In the genomic region with DNA sequence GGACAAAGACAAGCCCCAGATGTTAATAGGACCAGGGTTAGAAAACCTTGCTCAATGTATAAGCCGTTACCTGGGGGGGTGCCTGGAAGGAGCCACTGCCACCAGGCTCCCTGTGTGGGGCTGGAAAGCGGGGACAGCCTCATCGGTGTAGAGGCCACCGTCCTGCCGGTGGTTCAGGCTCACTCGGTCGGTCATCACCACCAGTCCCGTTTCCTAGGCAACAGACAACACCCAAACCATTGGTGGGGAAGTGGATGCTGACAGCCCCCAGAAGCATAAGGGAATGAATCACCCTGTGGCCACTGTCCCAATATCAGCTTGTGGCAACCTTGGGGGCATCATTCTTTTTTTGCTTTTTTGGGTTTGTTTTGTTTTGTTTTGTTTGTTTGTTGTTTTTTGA, we compare ENCODE assay signal across 24 cellular contexts. TPM values are rescaled to one million over a fixed set of nuclear protein-coding genes. Genes with fewer than 3 reads are reported as not detected.
"Had no signal": no experiment of that assay in that cellular context is flagged by ENCODE, and none has a peak within 500 bp of the region (broad histone marks: within the 10 kb centered on the region; RNA-seq: fewer than 3 reads in every experiment).

No MANE protein-coding gene starts in this region.

- DNase-seq: activated CD4-positive, alpha-beta T cell treated with anti-CD3 and anti-CD28 coated beads for 4 hours; activated CD8-positive, alpha-beta memory T cell treated with anti-CD3 and anti-CD28 coated beads, Interleukin-2, amount 50 U/mL, for 4 hours; activated CD8-positive, alpha-beta T cell treated with anti-CD3 and anti-CD28 coated beads for 36 hours; activated gamma-delta T cell treated with Interleukin-2 at 50 U/mL for 16 hours; activated naive CD4-positive, alpha-beta T cell treated with anti-CD3 and anti-CD28 coated beads, Interleukin-2, amount 50 U/mL, for 16 hours; activated naive CD8-positive, alpha-beta T cell treated with anti-CD3 and anti-CD28 coated beads, Interleukin-2, amount 10 ng/mL, durations not matched to agents 7 days and 5 days; activated T-cell treated with anti-CD3 and anti-CD28 coated beads, Interleukin-2, amount 50 U/mL, for 72 hours; adrenal gland; anterior cingulate cortex; cerebellar nuclear complex; MG63; NCI-H1092; NCI-H1417 treated with DMSO at 0.1 percent for 48 hours; NCI-H1694; NCI-H2029; NCI-H2107; NCI-H2171 treated with DMSO at 0.1 percent for 48 hours; NCI-H226; NCI-H526; NCI-H82; Right ventricle myocardium superior; SJCRH30; SK-N-SH; T-helper 1 cell had no signal

RNA-seq across cellular contexts. Expression of a gene that starts 55.8 kb away (rescaled TPM):
- total RNA-seq: activated CD8-positive, alpha-beta T cell treated with anti-CD3 and anti-CD28 coated beads for 36 hours had no signal
